Comparison of ENCODE assay signal across 1 cellular context in genomic region chr17:43034623-43035293, GRCh38.
A peak's percentile ranks its signal among the peaks of the same experiment; 100 is the strongest.
TF ChIP-seq lines count a peak whose summit lies in the region.

No MANE protein-coding gene starts in this region.

TF ChIP-seq in HepG2, 621 proteins besides CTCF, POLR2A, EP300 and RAD21:
- TF ChIP-seq PRDM15 (CRISPR knock-in tag; IDR thresholded peaks at IDR 0.05) (no peak), ZNF768 (CRISPR knock-in tag; IDR thresholded peaks at IDR 0.05) (peak; percentile 67; the same call in 1 of the 2 replicates), NFKB2 (CRISPR knock-in tag; IDR thresholded peaks at IDR 0.05; ENCODE audit: borderline replicate concordance) (no peak), RFX1 (IDR thresholded peaks at IDR 0.05) (no peak), ZNF264 (CRISPR knock-in tag; IDR thresholded peaks at IDR 0.05) (no peak), KLF13 (CRISPR knock-in tag; IDR thresholded peaks at IDR 0.05) (no peak), CSRNP1 (CRISPR knock-in tag; IDR thresholded peaks at IDR 0.05) (no peak)
- TF ChIP-seq, protein P1, sequence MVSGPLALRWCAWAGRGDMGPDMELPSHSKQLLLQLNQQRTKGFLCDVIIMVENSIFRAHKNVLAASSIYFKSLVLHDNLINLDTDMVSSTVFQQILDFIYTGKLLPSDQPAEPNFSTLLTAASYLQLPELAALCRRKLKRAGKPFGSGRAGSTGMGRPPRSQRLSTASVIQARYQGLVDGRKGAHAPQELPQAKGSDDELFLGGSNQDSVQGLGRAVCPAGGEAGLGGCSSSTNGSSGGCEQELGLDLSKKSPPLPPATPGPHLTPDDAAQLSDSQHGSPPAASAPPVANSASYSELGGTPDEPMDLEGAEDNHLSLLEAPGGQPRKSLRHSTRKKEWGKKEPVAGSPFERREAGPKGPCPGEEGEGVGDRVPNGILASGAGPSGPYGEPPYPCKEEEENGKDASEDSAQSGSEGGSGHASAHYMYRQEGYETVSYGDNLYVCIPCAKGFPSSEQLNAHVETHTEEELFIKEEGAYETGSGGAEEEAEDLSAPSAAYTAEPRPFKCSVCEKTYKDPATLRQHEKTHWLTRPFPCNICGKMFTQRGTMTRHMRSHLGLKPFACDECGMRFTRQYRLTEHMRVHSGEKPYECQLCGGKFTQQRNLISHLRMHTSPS (CRISPR knock-in tag; IDR thresholded peaks at IDR 0.05; ENCODE audit: low read depth): no peak
- TF ChIP-seq, protein P2, sequence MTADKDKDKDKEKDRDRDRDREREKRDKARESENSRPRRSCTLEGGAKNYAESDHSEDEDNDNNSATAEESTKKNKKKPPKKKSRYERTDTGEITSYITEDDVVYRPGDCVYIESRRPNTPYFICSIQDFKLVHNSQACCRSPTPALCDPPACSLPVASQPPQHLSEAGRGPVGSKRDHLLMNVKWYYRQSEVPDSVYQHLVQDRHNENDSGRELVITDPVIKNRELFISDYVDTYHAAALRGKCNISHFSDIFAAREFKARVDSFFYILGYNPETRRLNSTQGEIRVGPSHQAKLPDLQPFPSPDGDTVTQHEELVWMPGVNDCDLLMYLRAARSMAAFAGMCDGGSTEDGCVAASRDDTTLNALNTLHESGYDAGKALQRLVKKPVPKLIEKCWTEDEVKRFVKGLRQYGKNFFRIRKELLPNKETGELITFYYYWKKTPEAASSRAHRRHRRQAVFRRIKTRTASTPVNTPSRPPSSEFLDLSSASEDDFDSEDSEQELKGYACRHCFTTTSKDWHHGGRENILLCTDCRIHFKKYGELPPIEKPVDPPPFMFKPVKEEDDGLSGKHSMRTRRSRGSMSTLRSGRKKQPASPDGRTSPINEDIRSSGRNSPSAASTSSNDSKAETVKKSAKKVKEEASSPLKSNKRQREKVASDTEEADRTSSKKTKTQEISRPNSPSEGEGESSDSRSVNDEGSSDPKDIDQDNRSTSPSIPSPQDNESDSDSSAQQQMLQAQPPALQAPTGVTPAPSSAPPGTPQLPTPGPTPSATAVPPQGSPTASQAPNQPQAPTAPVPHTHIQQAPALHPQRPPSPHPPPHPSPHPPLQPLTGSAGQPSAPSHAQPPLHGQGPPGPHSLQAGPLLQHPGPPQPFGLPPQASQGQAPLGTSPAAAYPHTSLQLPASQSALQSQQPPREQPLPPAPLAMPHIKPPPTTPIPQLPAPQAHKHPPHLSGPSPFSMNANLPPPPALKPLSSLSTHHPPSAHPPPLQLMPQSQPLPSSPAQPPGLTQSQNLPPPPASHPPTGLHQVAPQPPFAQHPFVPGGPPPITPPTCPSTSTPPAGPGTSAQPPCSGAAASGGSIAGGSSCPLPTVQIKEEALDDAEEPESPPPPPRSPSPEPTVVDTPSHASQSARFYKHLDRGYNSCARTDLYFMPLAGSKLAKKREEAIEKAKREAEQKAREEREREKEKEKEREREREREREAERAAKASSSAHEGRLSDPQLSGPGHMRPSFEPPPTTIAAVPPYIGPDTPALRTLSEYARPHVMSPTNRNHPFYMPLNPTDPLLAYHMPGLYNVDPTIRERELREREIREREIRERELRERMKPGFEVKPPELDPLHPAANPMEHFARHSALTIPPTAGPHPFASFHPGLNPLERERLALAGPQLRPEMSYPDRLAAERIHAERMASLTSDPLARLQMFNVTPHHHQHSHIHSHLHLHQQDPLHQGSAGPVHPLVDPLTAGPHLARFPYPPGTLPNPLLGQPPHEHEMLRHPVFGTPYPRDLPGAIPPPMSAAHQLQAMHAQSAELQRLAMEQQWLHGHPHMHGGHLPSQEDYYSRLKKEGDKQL (CRISPR knock-in tag; IDR thresholded peaks at IDR 0.05; ENCODE audit: low read depth): no peak
